ENCODE assay signal across 9 cellular contexts in the genomic region with DNA sequence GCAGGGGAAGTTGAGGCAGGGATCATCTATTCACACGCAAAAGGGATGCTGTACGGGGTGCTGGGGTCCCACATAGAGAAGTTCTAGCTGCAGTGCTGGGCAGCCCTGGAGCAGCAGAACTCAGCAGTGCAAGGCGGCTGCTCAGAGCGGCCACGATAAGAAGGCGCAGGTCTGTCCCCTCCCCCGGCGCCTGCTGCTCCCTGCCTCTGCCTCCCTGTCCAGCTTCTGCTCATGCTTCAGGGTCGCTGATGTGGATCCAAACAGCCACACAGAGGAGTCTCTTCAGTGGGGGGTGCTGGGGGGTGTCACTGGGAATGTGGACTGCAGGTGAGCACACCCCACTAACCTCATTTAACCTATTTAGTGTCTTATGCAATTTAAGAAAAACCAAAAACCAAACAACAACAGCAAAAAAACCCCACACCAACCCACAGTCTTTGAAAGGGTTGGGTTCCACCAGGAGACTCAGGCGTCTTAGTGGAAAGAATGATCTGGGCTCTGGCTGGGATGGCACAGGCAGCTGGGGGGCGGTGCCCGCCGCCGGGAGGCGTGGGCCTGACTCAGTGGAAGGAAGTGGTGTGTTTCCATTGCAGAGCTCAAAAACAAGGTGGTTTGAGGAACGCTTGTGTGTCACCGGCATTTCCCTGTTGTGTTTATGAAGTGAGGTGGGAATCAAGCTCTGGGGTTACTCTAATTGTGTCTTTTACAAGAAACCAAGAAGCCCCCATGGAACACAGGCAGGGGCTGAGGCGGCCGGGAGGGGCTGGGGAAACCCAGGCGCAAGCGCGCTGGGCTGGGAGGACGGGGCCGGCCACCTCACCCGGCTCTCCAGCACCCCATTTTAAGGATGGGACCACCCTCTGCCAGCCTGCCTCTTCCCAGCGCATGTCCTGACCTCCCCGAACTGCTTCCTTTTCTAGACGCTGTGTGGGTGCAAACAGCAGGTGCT. TPM values are rescaled to one million over a fixed set of nuclear protein-coding genes. Genes with fewer than 3 reads are reported as not detected.
DNase-seq lines count a peak whose midpoint lies in the region; ATAC-seq and TF ChIP-seq lines count a peak whose summit lies in the region.
"Had no signal": no experiment of that assay in that cellular context is flagged by ENCODE, and none has a peak within 500 bp of the region (broad histone marks: within the 10 kb centered on the region; RNA-seq: fewer than 3 reads in every experiment).

No MANE protein-coding gene starts in this region.

- no peaks in the 10 kb centered on the region for H3K9me3 ChIP-seq in sigmoid colon

- ATAC-seq in stimulated activated naive CD8-positive, alpha-beta T cell treated with anti-CD3 and anti-CD28 coated beads, Interleukin-15, amount 100 ng/mL, for 72 hours = peak; percentile 85
- ATAC-seq in GM18868 (IDR thresholded peaks at IDR 0.05; ENCODE audit: unreplicated experiment) (no peak), foreskin keratinocyte (no peak)

- H3K27me3 ChIP-seq in sigmoid colon (peaks cover 0 to 13% (median 0%) of the 10 kb centered on the region in 3 donors), foreskin keratinocyte (no peaks in the 10 kb centered on the region)

- peak; percentile 74 for DNase-seq in T-helper 22 cell (ENCODE audit: low read depth)
- peak; percentile 55 to 88 for DNase-seq in activated T-helper 1 cell treated with anti-CD3 and anti-CD28 coated beads, Interleukin-2, amount 50 U/mL, for 16 hours (ENCODE audit: low read depth in 1 of 2, low spot score in 1 of 2)
- peak; percentile 49 for DNase-seq in sigmoid colon
- peak; percentile 92 to 98 for DNase-seq in stimulated activated naive CD8-positive, alpha-beta T cell treated with anti-CD3 and anti-CD28 coated beads, Interleukin-15, amount 100 ng/mL, for 72 hours
- no peak for DNase-seq in NCI-H2029 treated with DMSO at 0.1 percent for 48 hours (lab: John Stamatoyannopoulos, UW)
- no peak for DNase-seq in foreskin keratinocyte
- DNase-seq in NCI-H2107 treated with DMSO at 0.1 percent for 48 hours (lab: John Stamatoyannopoulos, UW; ENCODE audit: unreplicated experiment) = no peak
- DNase-seq: nucleus accumbens had no signal

- H3K4me1 ChIP-seq in sigmoid colon (no peaks in the 10 kb centered on the region), foreskin keratinocyte (no peaks in the 10 kb centered on the region)

- H3K27ac ChIP-seq in sigmoid colon = no peak overlapping the region
- H3K27ac ChIP-seq in foreskin keratinocyte = no peak overlapping the region

- H3K27me3 Mint-ChIP-seq in stimulated activated naive CD8-positive, alpha-beta T cell treated with anti-CD3 and anti-CD28 coated beads, Interleukin-15, amount 100 ng/mL, for 72 hours = no peaks in the 10 kb centered on the region

- TF ChIP-seq CTCF in sigmoid colon (IDR thresholded peaks at IDR 0.05) (no peak), foreskin keratinocyte (conservative IDR thresholded peaks at IDR 0.05) (no peak)

- TF ChIP-seq EP300 in sigmoid colon (IDR thresholded peaks at IDR 0.05) = no peak

- TF ChIP-seq POLR2A in sigmoid colon (IDR thresholded peaks at IDR 0.05) = no peak

- no peaks in the 10 kb centered on the region for H3K36me3 ChIP-seq in sigmoid colon

- intact Hi-C loops in sigmoid colon (cut with DNase I) = no loop called here

- H3K9me3 Mint-ChIP-seq in stimulated activated naive CD8-positive, alpha-beta T cell treated with anti-CD3 and anti-CD28 coated beads, Interleukin-15, amount 100 ng/mL, for 72 hours = peaks cover 3 to 4% of the 10 kb centered on the region in 2 donors

- 75 to 86% methylated on average over 28 of the region's 28 CpGs for WGBS in sigmoid colon, 2 donors

- peaks cover 70% of the 10 kb centered on the region for H3K4me1 Mint-ChIP-seq in stimulated activated naive CD8-positive, alpha-beta T cell treated with anti-CD3 and anti-CD28 coated beads, Interleukin-15, amount 100 ng/mL, for 72 hours

- H3K27ac Mint-ChIP-seq in stimulated activated naive CD8-positive, alpha-beta T cell treated with anti-CD3 and anti-CD28 coated beads, Interleukin-15, amount 100 ng/mL, for 72 hours = peak overlapping the region; percentile 97 to 99

- no peak overlapping the region for H3K4me3 ChIP-seq in sigmoid colon

- peak overlapping the region; percentile 75 to 80 for H3K4me3 Mint-ChIP-seq in stimulated activated naive CD8-positive, alpha-beta T cell treated with anti-CD3 and anti-CD28 coated beads, Interleukin-15, amount 100 ng/mL, for 72 hours

RNA-seq across cellular contexts. Expression of gene IRF4, which starts 55.1 kb away (rescaled TPM):
- total RNA-seq in sigmoid colon (under 1 TPM; 0.28 to 0.68 (median 0.34) TPM), foreskin keratinocyte (not detected in 2 replicates)
- polyA plus RNA-seq in sigmoid colon (1 to 10 TPM in 1 of 3 donors, under 1 TPM in 2; 0.46 to 9.3 (median 0.60) TPM), foreskin keratinocyte (not detected in 2 replicates)

Comparison
In these comparisons a context has a peak if more than half of its experiments do, and no peak if none do; other contexts are left out.
1. DNase-seq: peak in T-helper 22 cell (single experiment), activated T-helper 1 cell treated with anti-CD3 and anti-CD28 coated beads, Interleukin-2, amount 50 U/mL, for 16 hours (2 of 2), sigmoid colon (single experiment) and stimulated activated naive CD8-positive, alpha-beta T cell treated with anti-CD3 and anti-CD28 coated beads, Interleukin-15, amount 100 ng/mL, for 72 hours (2 of 2); none in NCI-H2029 treated with DMSO at 0.1 percent for 48 hours (single experiment), foreskin keratinocyte (0 of 2) and NCI-H2107 treated with DMSO at 0.1 percent for 48 hours (single experiment).